Comparison of ENCODE assay signal across 8 cellular contexts in the genomic region with DNA sequence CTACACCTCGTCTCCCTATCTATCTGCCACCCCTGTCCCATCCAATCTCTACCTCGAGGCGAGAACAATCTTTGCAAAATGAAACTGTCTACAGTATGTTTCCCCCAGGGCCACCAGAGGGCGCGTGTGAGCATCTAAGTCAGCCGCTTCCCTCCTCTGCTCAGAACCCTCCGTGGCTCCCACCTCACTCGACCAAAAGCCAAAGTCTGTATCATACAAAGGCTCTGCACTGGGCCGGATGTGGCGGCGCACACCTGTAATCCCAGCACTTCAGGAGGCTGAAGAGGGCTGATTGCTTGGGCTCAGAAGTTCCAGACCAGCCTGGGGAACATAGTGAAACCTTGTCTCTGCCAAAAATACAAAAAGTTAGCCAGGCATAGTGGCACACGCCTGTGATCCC. TPM values are rescaled to one million over a fixed set of nuclear protein-coding genes. Genes with fewer than 3 reads are reported as not detected.
A peak's percentile ranks its signal among the peaks of the same experiment; 100 is the strongest.
DNase-seq lines count a peak whose midpoint lies in the region; ATAC-seq, FAIRE-seq and TF ChIP-seq lines count a peak whose summit lies in the region.
"Not testable (repeated sequence)": the region's sequence is repeated elsewhere in the genome, so short reads cannot be mapped to it uniquely, and the experiment has no call there.

No MANE protein-coding gene starts in this region.

- not testable (repeated sequence) for H3K4me1 ChIP-seq in lung (ENCODE audit: control insufficient read depth in 2 of 2, insufficient read depth in 2 of 2, low read length in 2 of 2)

- 32 to 48% methylated on average over 12 of the region's 12 CpGs for WGBS in lung, 2 donors

- not testable (repeated sequence) for H3K4me3 ChIP-seq in epithelial cell of esophagus (ENCODE audit: low read length); lung

- TF ChIP-seq CTCF in 22Rv1 (IDR thresholded peaks at IDR 0.05) (peak; percentile 72), epithelial cell of esophagus (IDR thresholded peaks at IDR 0.05; ENCODE audit: insufficient read depth, low read depth, low read length, missing control alignments) (peak; percentile 67), lung (IDR thresholded peaks at IDR 0.05; ENCODE audit: control extremely low read depth, extremely low read depth) (peak; percentile 48)

- not testable (repeated sequence) for TF ChIP-seq POLR2A in GM12892 (IDR thresholded peaks at IDR 0.05; ENCODE audit: low read depth, low read length)

- H3K27me3 ChIP-seq in lung (ENCODE audit: control insufficient read depth, insufficient read depth), result not testable (repeated sequence)

- H3K27ac ChIP-seq in 22Rv1; lung (ENCODE audit: low read depth in 1 of 2, low read length in 1 of 2): not testable (repeated sequence)

- not testable (repeated sequence) for H3K36me3 ChIP-seq in lung (ENCODE audit: control insufficient read depth in 2 of 2, insufficient read depth in 2 of 2, low read length in 2 of 2)

- H3K9me3 ChIP-seq in lung (ENCODE audit: control insufficient read depth in 2 of 2, insufficient read depth in 1 of 2, low read length in 1 of 2), result not testable (repeated sequence)

- FAIRE-seq in GM12892 (lab: Jason Lieb, UNC), result peak; percentile 84

- not testable (repeated sequence) for ATAC-seq in lung (ENCODE audit: insufficient read depth, low FRiP score)

- DNase-seq in GM12892 (ENCODE audit: insufficient read length) (peak; percentile 52), NCI-H1694 treated with DMSO at 0.1 percent for 48 hours (lab: John Stamatoyannopoulos, UW) (peak; percentile 41), T-helper 22 cell (ENCODE audit: low read depth) (peak; percentile 47), epithelial cell of esophagus (ENCODE audit: low read depth) (peak; percentile 63)
- DNase-seq in activated T-helper 9 cell treated with anti-CD3 and anti-CD28 coated beads, Interleukin-2, amount 50 U/mL, for 16 hours (ENCODE audit: low read depth), result peak; percentile 73
- DNase-seq in lung (ENCODE audit: low spot score), result not testable (repeated sequence)
- peak; percentile 85 to 86 for DNase-seq in stimulated activated CD4-positive, alpha-beta T cell treated with anti-CD3 and anti-CD28 coated beads, Interleukin-2, amount 100 ng/mL, for 24 hours

RNA-seq across cellular contexts. Expression of a gene that starts 9.9 kb away (rescaled TPM):
- polyA plus RNA-seq in GM12892 (2012; ENCODE audit: missing spikeins), result 0.40 TPM
- total RNA-seq in lung, result 10 to 100 TPM; 22.6 to 35.9 TPM
- polyA plus RNA-seq in lung, result 10 to 100 TPM in 1 of 2 donors, 1 to 10 TPM in 1; 9.4 to 16.0 TPM

RNA-seq across cellular contexts. Expression of a gene that starts 59.7 kb away (rescaled TPM):
- 50.2 TPM for polyA plus RNA-seq in GM12892 (2012; ENCODE audit: missing spikeins)
- 1 to 10 TPM; 2.4 to 3.5 TPM for total RNA-seq in lung
- polyA plus RNA-seq in lung, result 1 to 10 TPM; 4.1 to 5.9 TPM
